9 cellular contexts compared by ENCODE assay signal in genomic region chr1:97668945-97669344, GRCh38.
DNase-seq lines count a peak whose midpoint lies in the region; ATAC-seq lines count a peak whose summit lies in the region.
"Had no signal": no experiment of that assay in that cellular context is flagged by ENCODE, and none has a peak within 500 bp of the region (broad histone marks: within the 10 kb centered on the region; RNA-seq: fewer than 3 reads in every experiment).

No MANE protein-coding gene starts in this region.

- peak; percentile 91 for DNase-seq in DMS 273 (lab: John Stamatoyannopoulos, UW; ENCODE audit: unreplicated experiment)
- DNase-seq in HuH-7.5 (ENCODE audit: low spot score): peak; percentile 7
- peak; percentile 2 for DNase-seq in SW480 (ENCODE audit: low spot score)
- peak; percentile 48 for DNase-seq in kidney glomerular epithelial cell (lab: John Stamatoyannopoulos, UW)

- ATAC-seq in GM21576 (IDR thresholded peaks at IDR 0.05; ENCODE audit: unreplicated experiment): no peak
- ATAC-seq in GM19035 (IDR thresholded peaks at IDR 0.05; ENCODE audit: unreplicated experiment): no peak
- ATAC-seq in HG03025 (IDR thresholded peaks at IDR 0.05; ENCODE audit: low FRiP score, unreplicated experiment): no peak
- ATAC-seq in GM18907 (IDR thresholded peaks at IDR 0.05; ENCODE audit: unreplicated experiment): no peak
- ATAC-seq: stimulated activated effector memory CD8-positive, alpha-beta T cell treated with anti-CD3 and anti-CD28 coated beads, Interleukin-12 subunit alpha, Interleukin-12 subunit beta, amount 100 ng/mL, for 72 hours had no signal

Comparison
In these comparisons a context has a peak if more than half of its experiments do, and no peak if none do; other contexts are left out.
1. DNase-seq: peak in every context shown above with its lines; median percentile 91 in DMS 273; 48 in kidney glomerular epithelial cell; 7 in HuH-7.5; 2 in SW480.